15 cellular contexts compared by ENCODE assay signal in genomic region chr12:6084969-6085450, GRCh38. TPM values are rescaled to one million over a fixed set of nuclear protein-coding genes. Genes with fewer than 3 reads are reported as not detected.
A peak's percentile ranks its signal among the peaks of the same experiment; 100 is the strongest.
DNase-seq lines count a peak whose midpoint lies in the region; ATAC-seq, FAIRE-seq and TF ChIP-seq lines count a peak whose summit lies in the region.
"Had no signal": no experiment of that assay in that cellular context is flagged by ENCODE, and none has a peak within 500 bp of the region (broad histone marks: within the 10 kb centered on the region; RNA-seq: fewer than 3 reads in every experiment).

No MANE protein-coding gene starts in this region.

- H3K4me1 ChIP-seq in mammary epithelial cell (ENCODE audit: insufficient read depth, low read length) = peaks cover 23% of the 10 kb centered on the region
- H3K4me1 ChIP-seq in breast epithelium = peaks cover 0 to 15% of the 10 kb centered on the region in 2 donors
- peaks cover 60% of the 10 kb centered on the region for H3K4me1 ChIP-seq in endothelial cell of umbilical vein (ENCODE audit: control insufficient read depth, extremely low read depth, insufficient read depth, low read length)
- peaks cover 27 to 40% of the 10 kb centered on the region in 2 donors for H3K4me1 ChIP-seq in muscle layer of duodenum (ENCODE audit: control insufficient read depth in 1 of 2, insufficient read depth in 2 of 2, low read length in 2 of 2)
- peaks cover 0 to 12% of the 10 kb centered on the region in 2 donors for H3K4me1 ChIP-seq in uterus

- H3K9me3 ChIP-seq in mammary epithelial cell (replicated peaks; ENCODE audit: insufficient read depth, low read length) (no peaks in the 10 kb centered on the region), breast epithelium (no peaks in the 10 kb centered on the region), endothelial cell of umbilical vein (replicated peaks; ENCODE audit: control insufficient read depth, insufficient read depth, low read length) (no peaks in the 10 kb centered on the region), muscle layer of duodenum (ENCODE audit: control insufficient read depth in 1 of 2, low read length in 2 of 2) (no peaks in the 10 kb centered on the region), uterus (no peaks in the 10 kb centered on the region)
- H3K9me3 ChIP-seq: esophagus squamous epithelium had no signal

- H3K36me3 ChIP-seq in mammary epithelial cell (ENCODE audit: insufficient read depth, low read length) (no peaks in the 10 kb centered on the region), breast epithelium (no peaks in the 10 kb centered on the region), endothelial cell of umbilical vein (ENCODE audit: control insufficient read depth in 2 of 2, extremely low read depth in 1 of 2, insufficient read depth in 2 of 2, low read length in 2 of 2) (peaks cover 24 to 38% of the 10 kb centered on the region in 2 experiments), muscle layer of duodenum (ENCODE audit: control insufficient read depth in 1 of 2, insufficient read depth in 2 of 2, low read length in 2 of 2) (no peaks in the 10 kb centered on the region), uterus (no peaks in the 10 kb centered on the region)
- H3K36me3 ChIP-seq: esophagus squamous epithelium had no signal

- H3K27me3 ChIP-seq in mammary epithelial cell (ENCODE audit: insufficient read depth, low read length) (no peaks in the 10 kb centered on the region), breast epithelium (no peaks in the 10 kb centered on the region), endothelial cell of umbilical vein (ENCODE audit: control insufficient read depth in 2 of 2, insufficient read depth in 2 of 2, low read length in 2 of 2) (no peaks in the 10 kb centered on the region), muscle layer of duodenum (ENCODE audit: low read depth, low read length) (no peaks in the 10 kb centered on the region), uterus (no peaks in the 10 kb centered on the region)
- H3K27me3 ChIP-seq: esophagus squamous epithelium had no signal

- CTCF ChIA-PET in mammary epithelial cell (lab: Charles Lee; ENCODE audit: low non-redundant PET) = no interaction called here
- CTCF ChIA-PET in endothelial cell of umbilical vein (lab: Charles Lee) = interaction anchor here (0.6 to 1.8 kb wide), 9 partner anchors 8 to 111 kb away, joined by 3 to 8 read pairs (median 4); no protein-coding TSS in a partner anchor

- no peak for ATAC-seq in GM21447 (IDR thresholded peaks at IDR 0.05; ENCODE audit: unreplicated experiment)
- ATAC-seq: K562 had no signal

- H3K4me2 ChIP-seq in mammary epithelial cell (ENCODE audit: insufficient read depth, low read depth, low read length) = peak overlapping the region; percentile 33
- H3K4me2 ChIP-seq in endothelial cell of umbilical vein (ENCODE audit: insufficient read depth, low read length) = peak overlapping the region; percentile 6

- no peak for DNase-seq in mammary epithelial cell
- no peak for DNase-seq in breast epithelium (ENCODE audit: low spot score in 2 of 2)
- DNase-seq in endothelial cell of umbilical vein (ENCODE audit: low read depth, low spot score) = no peak
- DNase-seq in uterus = no peak
- DNase-seq in iPS-NIHi7 (ENCODE audit: extremely low spot score) = no peak
- no peak for DNase-seq in GM19239 (ENCODE audit: insufficient read length, low spot score)
- DNase-seq: esophagus squamous epithelium, NCI-H1417 treated with DMSO at 0.1 percent for 48 hours, NCI-H82, SIG-M5 had no signal

- WGBS in mammary epithelial cell (ENCODE audit: low coverage, missing lambda C conversion rate) = 100% methylated on average over 6 of the region's 6 CpGs

- no TSS peak for BruUV-seq in mammary epithelial cell (replicated peaks; lab: Mats Ljungman, UMichigan)
- BruUV-seq in endothelial cell of umbilical vein (replicated peaks; lab: Mats Ljungman, UMichigan) = TSS peak; percentile 0

- FAIRE-seq in endothelial cell of umbilical vein (lab: Jason Lieb, UNC) (peak; percentile 15), GM19239 (lab: Jason Lieb, UNC) (no peak)
- FAIRE-seq: bronchial epithelial cell, K562 had no signal

- H3K4me3 ChIP-seq in mammary epithelial cell (replicated peaks in 1 of 3; ENCODE audit: insufficient read depth in 1 of 3, low read depth in 2 of 3, low read length in 3 of 3) (no peak overlapping the region), breast epithelium (no peak overlapping the region), endothelial cell of umbilical vein (replicated peaks in 1 of 3; ENCODE audit: insufficient read depth in 1 of 3, low read depth in 1 of 3, low read length in 3 of 3) (no peak overlapping the region), muscle layer of duodenum (ENCODE audit: low read depth in 1 of 2, low read length in 2 of 2) (peak overlapping the region in 1 of 2 donors; percentile 12), uterus (no peak overlapping the region)
- H3K4me3 ChIP-seq: esophagus squamous epithelium, K562 had no signal

- H4K20me1 ChIP-seq in mammary epithelial cell (ENCODE audit: insufficient read depth, low read length) (no peaks in the 10 kb centered on the region), endothelial cell of umbilical vein (replicated peaks; ENCODE audit: control insufficient read depth, extremely low read depth, insufficient read depth, low read length) (no peaks in the 10 kb centered on the region)

- in situ Hi-C loops in mammary epithelial cell (cut with MboI; ENCODE audit: low sequenced_read_pairs in 2 of 2) = no loop called here

- H3K9ac ChIP-seq in mammary epithelial cell (ENCODE audit: insufficient read depth, low read length) (no peak overlapping the region), endothelial cell of umbilical vein (replicated peaks; ENCODE audit: extremely low read depth, insufficient read depth, low read length) (peak overlapping the region; percentile 55)

- TF ChIP-seq CTCF in mammary epithelial cell (conservative IDR thresholded peaks at IDR 0.05 in 1 of 2, IDR thresholded peaks at IDR 0.05 in 1 of 2; ENCODE audit: extremely low read depth in 1 of 2, insufficient read depth in 1 of 2, low read depth in 1 of 2, low read length in 2 of 2) = no peak
- no peak for TF ChIP-seq CTCF in breast epithelium (IDR thresholded peaks at IDR 0.05)
- TF ChIP-seq CTCF in endothelial cell of umbilical vein (IDR thresholded peaks at IDR 0.05; ENCODE audit: extremely low read depth in 1 of 2, insufficient read depth in 1 of 2, low read depth in 1 of 2, low read length in 2 of 2) = no peak
- no peak for TF ChIP-seq CTCF in uterus (IDR thresholded peaks at IDR 0.05)

- H3K79me2 ChIP-seq in mammary epithelial cell (ENCODE audit: insufficient read depth, low read length) (no peaks in the 10 kb centered on the region), endothelial cell of umbilical vein (ENCODE audit: control insufficient read depth, insufficient read depth, low read length) (peaks cover 27% of the 10 kb centered on the region)

- intact Hi-C loops in mammary epithelial cell (cut with micrococcal nuclease) (no loop called here), breast epithelium (cut with DNase I; ENCODE audit: low total_unique reads) (no loop called here), endothelial cell of umbilical vein (cut with micrococcal nuclease) (loop anchor here (1.0 kb wide), 1 partner anchor 8 kb away; no protein-coding TSS in a partner anchor), uterus (cut with DNase I; ENCODE audit: low total_unique reads) (no loop called here)

- dilution Hi-C loops in mammary epithelial cell (cut with HindIII; ENCODE audit: low sequenced_read_pairs) = no loop called here
- dilution Hi-C loops in endothelial cell of umbilical vein (cut with MboI; ENCODE audit: extremely low pct_ligation_motif_present, low sequenced_read_pairs) = no loop called here

- no peaks in the 10 kb centered on the region for H3K9me1 ChIP-seq in endothelial cell of umbilical vein (replicated peaks; ENCODE audit: control insufficient read depth, extremely low read depth, insufficient read depth, low read length)

- no peak for TF ChIP-seq POLR2A in breast epithelium (IDR thresholded peaks at IDR 0.05)
- peak; percentile 58 for TF ChIP-seq POLR2A in endothelial cell of umbilical vein (IDR thresholded peaks at IDR 0.05; ENCODE audit: low read depth, low read length)
- no peak for TF ChIP-seq POLR2A in uterus (IDR thresholded peaks at IDR 0.05)

- peak overlapping the region; percentile 39 for H3K27ac ChIP-seq in mammary epithelial cell (ENCODE audit: insufficient read depth, low read depth, low read length)
- no peak overlapping the region for H3K27ac ChIP-seq in breast epithelium
- H3K27ac ChIP-seq in endothelial cell of umbilical vein (ENCODE audit: insufficient read depth, low read depth, low read length) = peak overlapping the region; percentile 85
- peak overlapping the region; percentile 56 for H3K27ac ChIP-seq in muscle layer of duodenum (ENCODE audit: low read length)
- H3K27ac ChIP-seq in uterus = peak overlapping the region; percentile 37 to 44
- H3K27ac ChIP-seq: 22Rv1 had no signal

- POLR2A ChIA-PET in endothelial cell of umbilical vein (lab: Charles Lee) = interaction anchor here (1.2 to 1.4 kb wide), 2 partner anchors 12 to 33 kb away, joined by 4 read pairs; no protein-coding TSS in a partner anchor

- H2AFZ ChIP-seq in mammary epithelial cell (ENCODE audit: low read depth, low read length) (no peak overlapping the region), endothelial cell of umbilical vein (ENCODE audit: low read depth, low read length) (no peak overlapping the region)

TF ChIP-seq in endothelial cell of umbilical vein, 7 proteins besides CTCF, POLR2A, EP300 and RAD21:
- TF ChIP-seq GATA2 (IDR thresholded peaks at IDR 0.05; ENCODE audit: insufficient read depth, insufficient read length, low read depth, low read length) (no peak), POLR2AphosphoS5 (IDR thresholded peaks at IDR 0.05; ENCODE audit: insufficient read depth, low read depth, low read length) (no peak), MYC (IDR thresholded peaks at IDR 0.05; ENCODE audit: low read depth, low read length) (no peak)

RNA-seq across cellular contexts. Expression of gene VWF, which starts 39.5 kb away (rescaled TPM):
- total RNA-seq in mammary epithelial cell = under 1 TPM; under 0.01 to 0.49 TPM
- polyA plus RNA-seq in mammary epithelial cell = 0.07 TPM
- 1.1 TPM for polyA minus RNA-seq in mammary epithelial cell
- 100 to 1,000 TPM in 2 of 3 donors, 10 to 100 TPM in 1; 60.3 to 267 (median 117) TPM for total RNA-seq in breast epithelium
- 1,882 and 2,328 TPM in 2 replicates for total RNA-seq in endothelial cell of umbilical vein
- polyA plus RNA-seq in endothelial cell of umbilical vein = 1,041 and 1,132 TPM in 2 replicates
- 1,164 and 1,406 TPM in 2 replicates for polyA plus RNA-seq in endothelial cell of umbilical vein (2011; cell fraction: cytosol; rRNA removed)
- polyA plus RNA-seq in endothelial cell of umbilical vein (2011; cell fraction: nucleus; rRNA removed) = 1,241 and 1,484 TPM in 2 replicates
- 546 and 824 TPM in 2 replicates for polyA plus RNA-seq in endothelial cell of umbilical vein (2012)
- 2,231 and 2,679 TPM in 2 replicates for polyA minus RNA-seq in endothelial cell of umbilical vein
- not detected for polyA minus RNA-seq in endothelial cell of umbilical vein (2011; cell fraction: cytosol; rRNA and poly(A)+ RNA removed)
- polyA minus RNA-seq in endothelial cell of umbilical vein (2011; cell fraction: nucleus; rRNA and poly(A)+ RNA removed) = 1,538 and 1,756 TPM in 2 replicates
- total RNA-seq in uterus = 100 to 1,000 TPM; 122 to 949 (median 380) TPM
- polyA plus RNA-seq: K562 had no signal

Comparison
In these comparisons a context has a peak if more than half of its experiments do, and no peak if none do; other contexts are left out.
1. H3K27ac ChIP-seq: peak in mammary epithelial cell (single experiment), endothelial cell of umbilical vein (single experiment), muscle layer of duodenum (single experiment) and uterus (2 of 2); none in breast epithelium (0 of 2).
2. RNA of gene VWF, which starts 39.5 kb away (total RNA-seq): 1,882 to 2,328 TPM in endothelial cell of umbilical vein, 122 to 949 TPM in uterus and 60.3 to 267 TPM in breast epithelium; under 0.01 to 0.49 TPM in mammary epithelial cell; every median in the first group is over 10 times any median in the second.